In the genomic region with DNA sequence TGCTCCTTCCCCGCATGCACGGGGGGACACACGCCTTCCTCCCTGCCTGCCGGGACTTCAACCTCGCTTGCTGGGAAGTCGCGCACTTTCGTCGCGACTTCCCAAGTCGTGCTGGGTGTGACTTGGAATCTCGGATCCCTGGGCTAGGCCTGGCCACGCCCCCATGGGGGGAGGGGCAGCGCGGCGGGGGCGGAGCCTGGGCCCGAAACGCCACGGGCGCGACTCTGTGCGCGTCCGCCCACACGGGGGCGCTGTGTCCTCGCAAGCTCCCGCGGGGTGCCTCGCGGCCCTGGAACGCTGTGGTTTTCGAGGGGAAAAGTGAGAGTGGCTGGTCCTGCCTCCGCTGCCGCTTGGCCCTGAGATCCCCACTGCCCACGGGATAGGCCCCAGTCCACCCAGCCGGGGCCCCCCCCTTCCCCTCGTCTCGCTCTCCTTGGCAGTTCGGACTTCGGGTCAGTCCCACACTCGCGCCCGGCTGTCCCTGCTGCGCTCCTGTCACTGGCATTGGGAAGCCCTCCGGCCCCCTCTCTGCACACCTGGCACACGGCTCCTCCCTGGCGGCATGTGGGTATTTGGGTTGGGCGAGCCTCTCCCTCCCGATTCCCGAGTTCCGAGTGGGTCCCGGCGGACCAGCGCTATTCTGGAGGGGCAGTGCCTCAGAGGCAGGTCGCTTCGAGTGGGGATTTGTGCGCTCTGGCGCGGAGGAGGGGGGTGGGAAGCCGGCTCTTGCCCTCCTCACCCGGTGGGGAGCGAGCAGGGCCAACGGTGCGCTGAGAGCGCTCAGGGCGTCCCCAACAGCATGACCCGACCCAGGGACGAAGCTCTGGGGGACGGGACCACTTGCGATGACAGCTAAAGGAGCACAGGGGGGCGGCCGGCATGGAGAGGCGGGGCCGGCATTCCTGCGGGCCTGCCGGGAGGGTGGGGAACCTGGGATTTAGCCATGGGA, we compare ENCODE assay signal across 8 cellular contexts. TPM values are rescaled to one million over a fixed set of nuclear protein-coding genes. Genes with fewer than 3 reads are reported as not detected.
DNase-seq lines count a peak whose midpoint lies in the region; ATAC-seq and TF ChIP-seq lines count a peak whose summit lies in the region.

No MANE protein-coding gene starts in this region.

- ATAC-seq in GM19467 (IDR thresholded peaks at IDR 0.05; ENCODE audit: unreplicated experiment) (peak; percentile 67), GM19455 (IDR thresholded peaks at IDR 0.05; ENCODE audit: unreplicated experiment) (no peak)
- ATAC-seq in activated CD4-positive, CD25-positive, alpha-beta regulatory T cell treated with anti-CD3 and anti-CD28 coated beads, Interleukin-2, amount 50 U/mL, for 24 hours, result peak; percentile 74 to 77

- DNase-seq in BE2C (peak; percentile 93), iris pigment epithelial cell (ENCODE audit: low read depth) (peak; percentile 81), spleen (peak; percentile 97)
- peak; percentile 78 for DNase-seq in central memory CD4-positive, alpha-beta T cell

- H3K4me3 ChIP-seq in BE2C (ENCODE audit: low read depth, low read length) (peak overlapping the region; percentile 43), Loucy (ENCODE audit: low read length, poor library complexity, severe bottlenecking) (no peak overlapping the region), spleen (peak overlapping the region; percentile 35 to 78 (median 56))

- H3K36me3 ChIP-seq in BE2C, result peaks cover 54% of the 10 kb centered on the region
- H3K36me3 ChIP-seq in Loucy (ENCODE audit: insufficient read depth, low read length), result peaks cover 43% of the 10 kb centered on the region; the same call in 1 of the 2 replicates
- H3K36me3 ChIP-seq in spleen, result peaks cover 0 to 56% (median 30%) of the 10 kb centered on the region in 6 donors

- H3K4me1 ChIP-seq in BE2C (peaks cover 14% of the 10 kb centered on the region; the same call in 1 of the 2 replicates), Loucy (ENCODE audit: insufficient read depth, low read length, poor library complexity, severe bottlenecking) (no peaks in the 10 kb centered on the region), spleen (peaks cover 8 to 62% (median 33%) of the 10 kb centered on the region in 6 donors)

- no peak for TF ChIP-seq POLR2A in spleen (IDR thresholded peaks at IDR 0.05)

- no peak overlapping the region for H3K9ac ChIP-seq in Loucy (ENCODE audit: low read depth, low read length, poor library complexity, severe bottlenecking)

- no peaks in the 10 kb centered on the region for H3F3A ChIP-seq in Loucy (ENCODE audit: low read depth)

- no peak overlapping the region for H3K4me2 ChIP-seq in Loucy (ENCODE audit: low read depth, low read length, poor library complexity, severe bottlenecking)

- H2AFZ ChIP-seq in Loucy (ENCODE audit: low read length), result no peak overlapping the region

- peak overlapping the region in 5 of 8 donors; percentile 25 to 54 (median 35) for H3K27ac ChIP-seq in spleen

- no peaks in the 10 kb centered on the region for H3K9me2 ChIP-seq in Loucy (replicated peaks; ENCODE audit: low read depth, low read length)

- intact Hi-C loops in spleen (cut with DNase I; ENCODE audit: low total_unique reads), result no loop called here

- peak; percentile 84 for TF ChIP-seq CTCF in BE2C (IDR thresholded peaks at IDR 0.05; ENCODE audit: low read depth, low read length)
- TF ChIP-seq CTCF in Loucy (conservative IDR thresholded peaks at IDR 0.05; ENCODE audit: low read length), result peak; percentile 31
- TF ChIP-seq CTCF in spleen (IDR thresholded peaks at IDR 0.05 in 8 of 11, conservative IDR thresholded peaks at IDR 0.05 in 3 of 11), result peak; percentile 87 to 100 (median 98)

- 3 to 13% (median 3%) methylated on average over 33 to 78 of the region's 78 CpGs for WGBS in spleen, 5 donors

- no peaks in the 10 kb centered on the region for H4K20me1 ChIP-seq in Loucy (ENCODE audit: insufficient read depth, low read length, poor library complexity, severe bottlenecking)

- H3K79me2 ChIP-seq in Loucy (ENCODE audit: insufficient read depth, low read length), result no peaks in the 10 kb centered on the region

- no peaks in the 10 kb centered on the region for H3K27me3 ChIP-seq in BE2C
- H3K27me3 ChIP-seq in Loucy (ENCODE audit: insufficient read depth, low read length, poor library complexity, severe bottlenecking), result no peaks in the 10 kb centered on the region
- peaks cover 0 to 16% (median 0%) of the 10 kb centered on the region in 7 donors for H3K27me3 ChIP-seq in spleen (replicated peaks in 1 of 7)

- no peaks in the 10 kb centered on the region for H3K9me3 ChIP-seq in BE2C
- no peaks in the 10 kb centered on the region for H3K9me3 ChIP-seq in Loucy (ENCODE audit: insufficient read depth, low read depth, low read length)
- H3K9me3 ChIP-seq in spleen, result no peaks in the 10 kb centered on the region

RNA-seq across cellular contexts. Expression of gene SEC61A1, which starts 23.6 kb away (rescaled TPM):
- 211 TPM for polyA plus RNA-seq in BE2C (2012; ENCODE audit: insufficient read depth, insufficient read length, low read depth)
- 100 to 1,000 TPM; 104 to 136 (median 122) TPM for total RNA-seq in spleen
- 10 to 100 TPM; 49.0 to 66.0 (median 51.2) TPM for polyA plus RNA-seq in spleen

RNA-seq across cellular contexts. Expression of gene RUVBL1, which starts 47.8 kb away (rescaled TPM):
- 251 TPM for polyA plus RNA-seq in BE2C (2012; ENCODE audit: insufficient read depth, insufficient read length, low read depth)
- 10 to 100 TPM; 25.2 to 32.6 (median 29.2) TPM for total RNA-seq in spleen
- 10 to 100 TPM; 21.6 to 36.4 (median 33.3) TPM for polyA plus RNA-seq in spleen

Comparison
In these comparisons a context has a peak if more than half of its experiments do, and no peak if none do; other contexts are left out.
1. CTCF ChIP-seq: peak in every context shown above with its lines; median percentile 98 in spleen; 84 in BE2C; 31 in Loucy.